Comparison of ENCODE assay signal across 30 cellular contexts in genomic region chr11:126048198-126048597, GRCh38. TPM values are rescaled to one million over a fixed set of nuclear protein-coding genes. Genes with fewer than 3 reads are reported as not detected.
A peak's percentile ranks its signal among the peaks of the same experiment; 100 is the strongest.
DNase-seq lines count a peak whose midpoint lies in the region; ATAC-seq, FAIRE-seq and TF ChIP-seq lines count a peak whose summit lies in the region.
"Had no signal": no experiment of that assay in that cellular context is flagged by ENCODE, and none has a peak within 500 bp of the region (broad histone marks: within the 10 kb centered on the region; RNA-seq: fewer than 3 reads in every experiment).

No MANE protein-coding gene starts in this region.

- H3K4me1 ChIP-seq in SK-N-SH (ENCODE audit: control insufficient read depth in 1 of 2, insufficient read depth in 2 of 2, low read depth in 1 of 2, low read length in 1 of 2) (peaks cover 0 to 26% of the 10 kb centered on the region in 2 experiments; a peak in 3 of 4 replicates), small intestine (ENCODE audit: control insufficient read depth in 2 of 2, insufficient read depth in 1 of 2, low read depth in 1 of 2, low read length in 1 of 2) (no peaks in the 10 kb centered on the region)
- H3K4me1 ChIP-seq: BLaER1 treated with 17β-estradiol and CSF1 and Interleukin-3, amounts not matched to agents 10 nM and 100 nM; Caco-2 had no signal

- no peaks in the 10 kb centered on the region for H3K79me2 ChIP-seq in SK-N-SH (ENCODE audit: insufficient read depth)

- H3K4me2 ChIP-seq in SK-N-SH: no peak overlapping the region
- H3K4me2 ChIP-seq: BLaER1 treated with 17β-estradiol and CSF1 and Interleukin-3, amounts not matched to agents 10 nM and 100 nM had no signal

- H3K4me3 ChIP-seq in SK-N-SH (ENCODE audit: low read depth in 2 of 2, low read length in 1 of 2) (no peak overlapping the region), small intestine (ENCODE audit: low read depth in 1 of 2, low read length in 2 of 2) (no peak overlapping the region)
- H3K4me3 ChIP-seq: BLaER1 treated with 17β-estradiol and CSF1 and Interleukin-3, amounts not matched to agents 10 nM and 100 nM; GM12878; GM23248; HAP-1; K562; MG63 had no signal

- H3K36me3 ChIP-seq in SK-N-SH (replicated peaks in 1 of 2; ENCODE audit: control insufficient read depth in 1 of 2, insufficient read depth in 2 of 2, low read length in 1 of 2): no peaks in the 10 kb centered on the region
- no peaks in the 10 kb centered on the region for H3K36me3 ChIP-seq in small intestine (ENCODE audit: control insufficient read depth in 2 of 2, insufficient read depth in 2 of 2, low read length in 2 of 2)
- H3K36me3 ChIP-seq: BLaER1 treated with 17β-estradiol and CSF1 and Interleukin-3, amounts not matched to agents 10 nM and 100 nM; HAP-1 had no signal

- no peak for TF ChIP-seq RAD21 in SK-N-SH (IDR thresholded peaks at IDR 0.05; ENCODE audit: low read length)

- DNase-seq in SK-N-SH (no peak), cerebellar cortex (ENCODE audit: low spot score) (peak; percentile 58), left ventricle myocardium superior (no peak), small intestine (peak; percentile 53), NCI-H2081 (lab: John Stamatoyannopoulos, UW) (no peak), mesenteric fat pad (ENCODE audit: low spot score) (no peak)
- DNase-seq: 8988T; Caco-2; CD4-positive, alpha-beta memory T cell; DMS 273 treated with DMSO at 0.1 percent for 48 hours; DMS79 treated with DMSO at 0.1 percent for 48 hours; GM23248; MG63; NCI-H1092; NCI-H1436; NCI-H187 treated with DMSO at 0.1 percent for 48 hours; NCI-H2227 treated with DMSO at 0.1 percent for 48 hours; NCI-H524; NCI-H82; OCI-M1; SHP77 had no signal

- TF ChIP-seq EP300 in SK-N-SH (IDR thresholded peaks at IDR 0.05; ENCODE audit: borderline replicate concordance in 1 of 2, low read depth in 1 of 2, low read length in 1 of 2): no peak; a peak in 1 of 4 replicates

- 81% methylated on average over 5 of the region's 5 CpGs for WGBS in SK-N-SH (ENCODE audit: low lambda C conversion rate)
- 31 to 64% (median 49%) methylated on average over 5 of the region's 5 CpGs for WGBS in small intestine, 3 donors

- no peaks in the 10 kb centered on the region for H3K9me2 ChIP-seq in SK-N-SH

- H3K27ac ChIP-seq in SK-N-SH (ENCODE audit: low read depth in 2 of 2, low read length in 1 of 2) (no peak overlapping the region), small intestine (ENCODE audit: low read depth in 1 of 2, low read length in 1 of 2) (no peak overlapping the region)
- H3K27ac ChIP-seq: BLaER1 treated with 17β-estradiol and CSF1 and Interleukin-3, amounts not matched to agents 10 nM and 100 nM; GM23248; HL-60 had no signal

- no peak overlapping the region for H3K9ac ChIP-seq in SK-N-SH
- H3K9ac ChIP-seq: BLaER1 treated with 17β-estradiol and CSF1 and Interleukin-3, amounts not matched to agents 10 nM and 100 nM; GM23248 had no signal

- ATAC-seq in SK-N-SH treated with all-trans-retinoic acid at 6 μM for 48 hours (no peak), left ventricle myocardium superior (peak; percentile 49), GM21447 (IDR thresholded peaks at IDR 0.05; ENCODE audit: unreplicated experiment) (no peak)
- ATAC-seq: GM12878, HepG2, K562 had no signal

- H3K9me3 ChIP-seq in SK-N-SH (no peaks in the 10 kb centered on the region), small intestine (ENCODE audit: control insufficient read depth, low read depth) (no peaks in the 10 kb centered on the region)
- H3K9me3 ChIP-seq: BLaER1 treated with 17β-estradiol and CSF1 and Interleukin-3, amounts not matched to agents 10 nM and 100 nM; HAP-1; MG63 had no signal

- H4K20me1 ChIP-seq in SK-N-SH (ENCODE audit: insufficient read depth): no peaks in the 10 kb centered on the region
- H4K20me1 ChIP-seq: BLaER1 treated with 17β-estradiol and CSF1 and Interleukin-3, amounts not matched to agents 10 nM and 100 nM had no signal

- POLR2A ChIA-PET in SK-N-SH (lab: Yijun Ruan, JAX): interaction anchor here (1.5 kb wide), 1 partner anchor 65 kb away, joined by 6 read pairs; no protein-coding TSS in a partner anchor

- H2AFZ ChIP-seq in SK-N-SH (ENCODE audit: low read depth): no peak overlapping the region
- H2AFZ ChIP-seq: GM23248 had no signal

- FAIRE-seq in small intestine (lab: Jason Lieb, UNC): no peak
- FAIRE-seq: GM12878, HepG2, K562, RCC 7860 had no signal

- no peaks in the 10 kb centered on the region for H3K27me3 ChIP-seq in SK-N-SH (ENCODE audit: insufficient read depth)
- H3K27me3 ChIP-seq in small intestine (ENCODE audit: control insufficient read depth in 2 of 2, insufficient read depth in 2 of 2, low read length in 2 of 2): no peaks in the 10 kb centered on the region
- H3K27me3 ChIP-seq: BLaER1 treated with 17β-estradiol and CSF1 and Interleukin-3, amounts not matched to agents 10 nM and 100 nM; MG63 had no signal

- intact Hi-C loops in left ventricle myocardium superior (cut with micrococcal nuclease): no loop called here

- no peak for TF ChIP-seq CTCF in SK-N-SH (IDR thresholded peaks at IDR 0.05)

- H3F3A ChIP-seq in SK-N-SH (replicated peaks; ENCODE audit: insufficient read depth): no peaks in the 10 kb centered on the region

- CTCF ChIA-PET in SK-N-SH (lab: Yijun Ruan, JAX): interaction anchor here (0.5 to 1.6 kb wide), 2 partner anchors 9 to 12 kb away, joined by 3 to 4 read pairs; no protein-coding TSS in a partner anchor

TF ChIP-seq in SK-N-SH, 30 proteins besides CTCF, POLR2A, EP300 and RAD21 (continues in another document):
- TF ChIP-seq GATA2 (CRISPR knock-in tag; IDR thresholded peaks at IDR 0.05) (0 out of 2 replicates have a peak, but pooled peaks have one; percentile 31), REST (IDR thresholded peaks at IDR 0.05; ENCODE audit: low read depth, low read length) (no peak), RCOR1 (IDR thresholded peaks at IDR 0.05; ENCODE audit: low read length) (peak; percentile 64; the same call in 1 of the 2 replicates), TCF12 (IDR thresholded peaks at IDR 0.05) (no peak), SIN3A (IDR thresholded peaks at IDR 0.05; ENCODE audit: borderline replicate concordance, low read depth, low read length) (no peak)

TF ChIP-seq in SK-N-SH treated with all-trans-retinoic acid at 6 μM for 48 hours, 23 proteins besides CTCF, POLR2A, EP300 and RAD21 (continues in another document):
- TF ChIP-seq SNAI2 (CRISPR knock-in tag; IDR thresholded peaks at IDR 0.05) (no peak), GLIS3 (CRISPR knock-in tag; IDR thresholded peaks at IDR 0.05) (no peak), ZNF70 (CRISPR knock-in tag; IDR thresholded peaks at IDR 0.05) (no peak), OSR1 (CRISPR knock-in tag; IDR thresholded peaks at IDR 0.05) (no peak), POU6F1 (CRISPR knock-in tag; IDR thresholded peaks at IDR 0.05; ENCODE audit: borderline replicate concordance, low read depth) (no peak), ZNF565 (CRISPR knock-in tag; conservative IDR thresholded peaks at IDR 0.05; ENCODE audit: low read depth) (no peak), ZFP30 (CRISPR knock-in tag; IDR thresholded peaks at IDR 0.05) (no peak), ISL1 (CRISPR knock-in tag; IDR thresholded peaks at IDR 0.05) (no peak), CSRNP3 (CRISPR knock-in tag; IDR thresholded peaks at IDR 0.05) (no peak), ARNTL (CRISPR knock-in tag; IDR thresholded peaks at IDR 0.05; ENCODE audit: borderline replicate concordance, low read depth) (no peak), ZC3H10 (CRISPR knock-in tag; IDR thresholded peaks at IDR 0.05) (no peak), CSDC2 (CRISPR knock-in tag; IDR thresholded peaks at IDR 0.05) (no peak), ESRRG (CRISPR knock-in tag; IDR thresholded peaks at IDR 0.05) (no peak)

RNA-seq across cellular contexts. Expression of gene CDON, which starts 14.5 kb away (rescaled TPM):
- 3.7 and 4.2 TPM in 2 replicates for polyA plus RNA-seq in SK-N-SH (2012; rRNA removed)
- 2.8 and 4.5 TPM in 2 replicates for polyA plus RNA-seq in SK-N-SH (2012; cell fraction: cytosol; rRNA removed)
- polyA plus RNA-seq in SK-N-SH (2012; cell fraction: nucleus; rRNA removed): 2.3 and 3.5 TPM in 2 replicates
- 15.9 TPM for total RNA-seq in left ventricle myocardium superior
- 1 to 10 TPM in 1 of 3 donors, not detected in 2; 1.7 TPM for polyA plus RNA-seq in small intestine
- total RNA-seq in mesenteric fat pad: 12.0 TPM

Comparison
In these comparisons a context has a peak if more than half of its experiments do, and no peak if none do; other contexts are left out.
1. DNase-seq: peak in cerebellar cortex (single experiment) and small intestine (single experiment); none in SK-N-SH (single experiment), left ventricle myocardium superior (single experiment), NCI-H2081 (0 of 2) and mesenteric fat pad (single experiment).